8 cellular contexts compared by ENCODE assay signal in genomic region chr4:47836655-47837581, GRCh38. TPM values are rescaled to one million over a fixed set of nuclear protein-coding genes. Genes with fewer than 3 reads are reported as not detected.
A peak's percentile ranks its signal among the peaks of the same experiment; 100 is the strongest.
DNase-seq lines count a peak whose midpoint lies in the region; ATAC-seq and TF ChIP-seq lines count a peak whose summit lies in the region.

No MANE protein-coding gene starts in this region.

- peak; percentile 44 for ATAC-seq in GM18870 (IDR thresholded peaks at IDR 0.05; ENCODE audit: unreplicated experiment)
- peak; percentile 74 for ATAC-seq in HG03097 (IDR thresholded peaks at IDR 0.05; ENCODE audit: low FRiP score, unreplicated experiment)
- ATAC-seq in left lobe of liver, result peak; percentile 96

- peak overlapping the region; percentile 63 for H3K4me3 ChIP-seq in AG10803 (ENCODE audit: low read length)

- DNase-seq in AG10803 (ENCODE audit: low read depth) (peak; percentile 74), NCI-H226 (peak; percentile 69), dermis blood vessel endothelial cell (peak; percentile 72), left lobe of liver (ENCODE audit: low spot score) (peak; percentile 87)
- peak; percentile 50 to 53 for DNase-seq in activated CD4-positive, alpha-beta T cell treated with anti-CD3 and anti-CD28 coated beads for 4 hours
- DNase-seq in stimulated activated CD4-positive, alpha-beta T cell treated with anti-CD3 and anti-CD28 coated beads, Interleukin-1b, Interleukin-23, amount 100 ng/mL, for 24 hours (ENCODE audit: low read depth in 4 of 4, low spot score in 1 of 4), result peak in 3 of 4 experiments; percentile 27 to 50 (median 39)

- TF ChIP-seq CTCF in AG10803 (conservative IDR thresholded peaks at IDR 0.05; ENCODE audit: low read length), result peak; percentile 69

RNA-seq across cellular contexts. Expression of gene CORIN, which starts 0.9 kb away (rescaled TPM):
- total RNA-seq in dermis blood vessel endothelial cell (0.28 and 0.51 TPM in 2 replicates), left lobe of liver (0.20 TPM)

Comparison
In these comparisons a context has a peak if more than half of its experiments do, and no peak if none do; other contexts are left out.
1. Peak in every context shown above with its lines: DNase-seq, ATAC-seq and H3K4me3 ChIP-seq.
2. ATAC-seq: peak in every context shown above with its lines; median percentile 96 in left lobe of liver; 74 in HG03097; 44 in GM18870.